ENCODE assay signal across 1 cellular context in genomic region chr18:48675330-48675761, GRCh38.
TF ChIP-seq lines count a peak whose summit lies in the region.

No MANE protein-coding gene starts in this region.

TF ChIP-seq in HepG2, 621 proteins besides CTCF, POLR2A, EP300 and RAD21 (continued from another document):
- TF ChIP-seq ZBTB4 (CRISPR knock-in tag; IDR thresholded peaks at IDR 0.05; ENCODE audit: borderline replicate concordance), result 0 out of 2 replicates have a peak, but pooled peaks have one; percentile 59
- peak; percentile 34; the same call in 1 of the 2 replicates for TF ChIP-seq ZFY (CRISPR knock-in tag; IDR thresholded peaks at IDR 0.05)
- no peak for TF ChIP-seq NFATC3 (CRISPR knock-in tag; IDR thresholded peaks at IDR 0.05)
- 0 out of 2 replicates have a peak, but pooled peaks have one; percentile 26 for TF ChIP-seq REPIN1 (CRISPR knock-in tag; IDR thresholded peaks at IDR 0.05; ENCODE audit: borderline replicate concordance, low read depth)
- no peak; the same call in 1 of the 2 replicates for TF ChIP-seq PHF8 (CRISPR knock-in tag; IDR thresholded peaks at IDR 0.05)
- TF ChIP-seq STAG1 (CRISPR knock-in tag; IDR thresholded peaks at IDR 0.05), result peak; percentile 99
- TF ChIP-seq MAZ (IDR thresholded peaks at IDR 0.05; ENCODE audit: borderline replicate concordance, low read depth, low read length), result no peak
- TF ChIP-seq MAZ (CRISPR knock-in tag; IDR thresholded peaks at IDR 0.05; ENCODE audit: low read depth), result 0 out of 2 replicates have a peak, but pooled peaks have one; percentile 21
- TF ChIP-seq SP4 (CRISPR knock-in tag; IDR thresholded peaks at IDR 0.05), result peak; percentile 50; the same call in 1 of the 2 replicates
- TF ChIP-seq SIX1 (CRISPR knock-in tag; IDR thresholded peaks at IDR 0.05; ENCODE audit: borderline replicate concordance), result no peak
- peak; percentile 69 for TF ChIP-seq XRCC5 (optimal IDR thresholded peaks at IDR 0.05; ENCODE audit: low read length)
- TF ChIP-seq ZMYM4 (CRISPR knock-in tag; IDR thresholded peaks at IDR 0.05), result no peak; the same call in 1 of the 2 replicates
- TF ChIP-seq ZHX1 (CRISPR knock-in tag; IDR thresholded peaks at IDR 0.05; ENCODE audit: low read depth), result 0 out of 2 replicates have a peak, but pooled peaks have one; percentile 30
- TF ChIP-seq GABPB1 (CRISPR knock-in tag; IDR thresholded peaks at IDR 0.05), result peak; percentile 40
- 0 out of 2 replicates have a peak, but pooled peaks have one; percentile 29 for TF ChIP-seq PPARG (CRISPR knock-in tag; conservative IDR thresholded peaks at IDR 0.05)
- TF ChIP-seq ERF (CRISPR knock-in tag; IDR thresholded peaks at IDR 0.05), result 0 out of 2 replicates have a peak, but pooled peaks have one; percentile 36
- 0 out of 2 replicates have a peak, but pooled peaks have one; percentile 41 for TF ChIP-seq KLF11 (CRISPR knock-in tag; IDR thresholded peaks at IDR 0.05)
- TF ChIP-seq CBX1 (IDR thresholded peaks at IDR 0.05; ENCODE audit: low read depth), result no peak
- TF ChIP-seq HOXA3 (CRISPR knock-in tag; IDR thresholded peaks at IDR 0.05), result peak; percentile 41; the same call in 1 of the 2 replicates
- peak; percentile 76 for TF ChIP-seq RXRA (CRISPR knock-in tag; IDR thresholded peaks at IDR 0.05)
- TF ChIP-seq JARID2 (CRISPR knock-in tag; IDR thresholded peaks at IDR 0.05; ENCODE audit: insufficient replicate concordance), result peak; percentile 33
- 0 out of 2 replicates have a peak, but pooled peaks have one; percentile 55 for TF ChIP-seq DNMT1 (CRISPR knock-in tag; IDR thresholded peaks at IDR 0.05)
- 0 out of 2 replicates have a peak, but pooled peaks have one; percentile 39 for TF ChIP-seq ARNT2 (CRISPR knock-in tag; IDR thresholded peaks at IDR 0.05; ENCODE audit: low read depth)
- 0 out of 2 replicates have a peak, but pooled peaks have one; percentile 37 for TF ChIP-seq FOXC1 (CRISPR knock-in tag; IDR thresholded peaks at IDR 0.05; ENCODE audit: borderline replicate concordance)
- peak; percentile 48; the same call in 1 of the 2 replicates for TF ChIP-seq ZNF607 (CRISPR knock-in tag; IDR thresholded peaks at IDR 0.05; ENCODE audit: borderline replicate concordance)
- peak; percentile 20; the same call in 1 of the 2 replicates for TF ChIP-seq FOSL2 (CRISPR knock-in tag; IDR thresholded peaks at IDR 0.05)
- TF ChIP-seq ZNF768 (CRISPR knock-in tag; IDR thresholded peaks at IDR 0.05), result peak; percentile 39; the same call in 1 of the 2 replicates
- no peak for TF ChIP-seq NONO (IDR thresholded peaks at IDR 0.05)
- peak; percentile 41; the same call in 1 of the 2 replicates for TF ChIP-seq NONO (CRISPR knock-in tag; conservative IDR thresholded peaks at IDR 0.05)
- TF ChIP-seq POGK (CRISPR knock-in tag; conservative IDR thresholded peaks at IDR 0.05), result peak; percentile 56; the same call in 1 of the 2 replicates
